16 cellular contexts compared by ENCODE assay signal in genomic region chr12:94663702-94664101, GRCh38.
"Had no signal": no experiment of that assay in that cellular context is flagged by ENCODE, and none has a peak within 500 bp of the region (broad histone marks: within the 10 kb centered on the region; RNA-seq: fewer than 3 reads in every experiment).

No MANE protein-coding gene starts in this region.

- H3K27me3 Mint-ChIP-seq: activated CD4-positive, alpha-beta T cell treated with anti-CD3 and anti-CD28 coated beads, Interleukin-2, amount 10 ng/mL, durations not matched to agents 7 days and 5 days; stimulated activated naive B cell treated with anti-CD40 and anti-IgM and Interleukin-4, amounts not matched to agents 10 μg/mL and 1 μg/mL and 100 μg/mL, for 72 hours had no signal

- H3K27me3 ChIP-seq: ascending aorta, heart left ventricle, pancreas, thyroid gland had no signal

- H3K9me3 Mint-ChIP-seq: activated CD4-positive, alpha-beta T cell treated with anti-CD3 and anti-CD28 coated beads, Interleukin-2, amount 10 ng/mL, durations not matched to agents 7 days and 5 days; activated naive CD4-positive, alpha-beta T cell treated with anti-CD3 and anti-CD28 coated beads, Interleukin-2, amount 10 ng/mL, durations not matched to agents 7 days and 5 days; activated T-cell treated with anti-CD3 and anti-CD28 coated beads, Interleukin-2, amount 50 U/mL, for 24 hours; naive thymus-derived CD8-positive, alpha-beta T cell; stimulated activated naive B cell treated with anti-CD40 and anti-IgM and Interleukin-4, amounts not matched to agents 10 μg/mL and 1 μg/mL and 100 μg/mL, for 72 hours had no signal

- ATAC-seq: activated CD4-positive, CD25-positive, alpha-beta regulatory T cell treated with anti-CD3 and anti-CD28 coated beads, Interleukin-2, amount 50 U/mL, for 24 hours; activated CD8-positive, alpha-beta T cell treated with anti-CD3 and anti-CD28 coated beads, Interleukin-2, amount 10 ng/mL, durations not matched to agents 7 days and 5 days; naive thymus-derived CD8-positive, alpha-beta T cell; stimulated activated naive B cell treated with anti-CD40 and anti-IgM and Interleukin-4, amounts not matched to agents 10 μg/mL and 1 μg/mL and 100 μg/mL, for 72 hours had no signal

- H3K36me3 Mint-ChIP-seq: activated naive CD4-positive, alpha-beta T cell treated with anti-CD3 and anti-CD28 coated beads, Interleukin-2, amount 10 ng/mL, durations not matched to agents 7 days and 5 days; naive thymus-derived CD8-positive, alpha-beta T cell had no signal

- DNase-seq: activated CD4-positive, alpha-beta T cell treated with anti-CD3 and anti-CD28 coated beads, Interleukin-2, amount 10 ng/mL, durations not matched to agents 7 days and 5 days; activated CD8-positive, alpha-beta T cell treated with anti-CD3 and anti-CD28 coated beads, Interleukin-2, amount 10 ng/mL, durations not matched to agents 7 days and 5 days; activated naive CD4-positive, alpha-beta T cell treated with anti-CD3 and anti-CD28 coated beads, Interleukin-2, amount 10 ng/mL, durations not matched to agents 7 days and 5 days; activated T-cell treated with anti-CD3 and anti-CD28 coated beads, Interleukin-2, amount 50 U/mL, for 24 hours; cortex of kidney; effector CD4-positive, alpha-beta T cell; heart left ventricle; mesendoderm; naive thymus-derived CD8-positive, alpha-beta T cell; pancreas; stimulated activated naive B cell treated with anti-CD40 and anti-IgM and Interleukin-4, amounts not matched to agents 10 μg/mL and 1 μg/mL and 100 μg/mL, for 72 hours; T1000; thyroid gland had no signal

- H3K27ac Mint-ChIP-seq: activated CD4-positive, alpha-beta T cell treated with anti-CD3 and anti-CD28 coated beads, Interleukin-2, amount 10 ng/mL, durations not matched to agents 7 days and 5 days; activated CD8-positive, alpha-beta T cell treated with anti-CD3 and anti-CD28 coated beads, Interleukin-2, amount 10 ng/mL, durations not matched to agents 7 days and 5 days; activated naive CD4-positive, alpha-beta T cell treated with anti-CD3 and anti-CD28 coated beads, Interleukin-2, amount 10 ng/mL, durations not matched to agents 7 days and 5 days; activated T-cell treated with anti-CD3 and anti-CD28 coated beads, Interleukin-2, amount 50 U/mL, for 24 hours; stimulated activated naive B cell treated with anti-CD40 and anti-IgM and Interleukin-4, amounts not matched to agents 10 μg/mL and 1 μg/mL and 100 μg/mL, for 72 hours had no signal

- H3K4me3 Mint-ChIP-seq: activated CD4-positive, alpha-beta T cell treated with anti-CD3 and anti-CD28 coated beads, Interleukin-2, amount 10 ng/mL, durations not matched to agents 7 days and 5 days; activated CD8-positive, alpha-beta T cell treated with anti-CD3 and anti-CD28 coated beads, Interleukin-2, amount 10 ng/mL, durations not matched to agents 7 days and 5 days; activated naive CD4-positive, alpha-beta T cell treated with anti-CD3 and anti-CD28 coated beads, Interleukin-2, amount 10 ng/mL, durations not matched to agents 7 days and 5 days; activated T-cell treated with anti-CD3 and anti-CD28 coated beads, Interleukin-2, amount 50 U/mL, for 24 hours; naive thymus-derived CD8-positive, alpha-beta T cell; stimulated activated naive B cell treated with anti-CD40 and anti-IgM and Interleukin-4, amounts not matched to agents 10 μg/mL and 1 μg/mL and 100 μg/mL, for 72 hours had no signal

- H3K27ac ChIP-seq: ascending aorta, heart left ventricle, neutrophil, pancreas, thyroid gland had no signal

- H3K4me1 ChIP-seq: ascending aorta, pancreas had no signal

- H3K4me3 ChIP-seq: ascending aorta, heart left ventricle, pancreas, thyroid gland had no signal

- H3K36me3 ChIP-seq: ascending aorta, heart left ventricle, neutrophil, pancreas, thyroid gland had no signal

- H3K4me1 Mint-ChIP-seq: activated CD4-positive, alpha-beta T cell treated with anti-CD3 and anti-CD28 coated beads, Interleukin-2, amount 10 ng/mL, durations not matched to agents 7 days and 5 days; activated naive CD4-positive, alpha-beta T cell treated with anti-CD3 and anti-CD28 coated beads, Interleukin-2, amount 10 ng/mL, durations not matched to agents 7 days and 5 days had no signal

- H3K9me3 ChIP-seq: ascending aorta, heart left ventricle, neutrophil, pancreas, thyroid gland had no signal
